Comparison of ENCODE assay signal across 21 cellular contexts in the genomic region with DNA sequence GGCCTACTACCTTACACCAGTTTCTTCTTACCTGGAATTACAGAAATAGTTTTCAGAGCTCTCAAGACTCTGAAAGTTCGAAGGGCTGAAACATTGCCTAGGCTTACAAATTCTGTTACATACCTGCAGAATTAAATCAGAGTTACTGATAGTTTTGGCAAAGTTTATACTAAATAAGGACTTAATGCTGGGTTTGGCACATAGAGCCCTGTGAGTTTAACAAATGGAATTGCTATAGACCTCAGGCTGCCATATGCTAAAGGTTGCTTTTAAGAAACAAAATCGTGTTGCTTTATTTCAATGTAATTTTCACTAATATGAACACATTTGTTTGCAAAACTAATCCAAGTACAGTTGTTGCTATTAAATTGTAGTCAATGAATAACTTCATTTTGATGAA. TPM values are rescaled to one million over a fixed set of nuclear protein-coding genes. Genes with fewer than 3 reads are reported as not detected.
"Had no signal": no experiment of that assay in that cellular context is flagged by ENCODE, and none has a peak within 500 bp of the region (broad histone marks: within the 10 kb centered on the region; RNA-seq: fewer than 3 reads in every experiment).

No MANE protein-coding gene starts in this region.

- DNase-seq: activated CD4-positive, alpha-beta T cell treated with anti-CD3 and anti-CD28 coated beads, Interleukin-2, amount 10 ng/mL, durations not matched to agents 7 days and 5 days; activated CD4-positive, CD25-positive, alpha-beta regulatory T cell treated with anti-CD3 and anti-CD28 coated beads, Interleukin-2, amount 50 U/mL, for 72 hours; activated CD8-positive, alpha-beta T cell treated with anti-CD3 and anti-CD28 coated beads, Interleukin-2, amount 10 ng/mL, durations not matched to agents 7 days and 5 days; activated gamma-delta T cell treated with Interleukin-2 at 50 U/mL for 16 hours; activated T-cell treated with anti-CD3 and anti-CD28 coated beads, Interleukin-2, amount 50 U/mL, for 1 hour; aorta; cerebellar nuclear complex; cortex of kidney; endodermal cell; esophagus squamous epithelium; hypothalamus; left ventricle myocardium superior; mammary epithelial cell; naive thymus-derived CD8-positive, alpha-beta T cell; retina; stimulated activated CD4-positive, alpha-beta T cell treated with anti-CD3 and anti-CD28 coated beads, Interleukin-4, amount 100 ng/mL, for 4 hours; T-cell; tibial artery; WERI-Rb-1 had no signal

- H3K9me3 ChIP-seq: esophagus squamous epithelium, tibial artery had no signal

- H3K36me3 ChIP-seq: esophagus squamous epithelium, tibial artery, WERI-Rb-1 had no signal

- H3K4me1 ChIP-seq: esophagus squamous epithelium, tibial artery had no signal

- ATAC-seq: activated CD8-positive, alpha-beta T cell treated with anti-CD3 and anti-CD28 coated beads, Interleukin-2, amount 10 ng/mL, durations not matched to agents 7 days and 5 days; left ventricle myocardium superior; naive thymus-derived CD8-positive, alpha-beta T cell; T-cell had no signal

- H3K4me3 ChIP-seq: esophagus squamous epithelium, tibial artery had no signal

- FAIRE-seq: frontal cortex had no signal

- H3K27me3 ChIP-seq: esophagus squamous epithelium, tibial artery had no signal

- H3K27ac ChIP-seq: esophagus squamous epithelium, tibial artery, WERI-Rb-1 had no signal

RNA-seq across cellular contexts. Expression of gene SCN3A, which starts 40.1 kb away (rescaled TPM):
- total RNA-seq: activated CD4-positive, alpha-beta T cell treated with anti-CD3 and anti-CD28 coated beads, Interleukin-2, amount 10 ng/mL, durations not matched to agents 7 days and 5 days; activated CD8-positive, alpha-beta T cell treated with anti-CD3 and anti-CD28 coated beads, Interleukin-2, amount 10 ng/mL, durations not matched to agents 7 days and 5 days; mammary epithelial cell; osteocyte had no signal
- polyA plus RNA-seq: naive thymus-derived CD8-positive, alpha-beta T cell had no signal
